25 cellular contexts compared by ENCODE assay signal in genomic region chr22:49015993-49016908, GRCh38.
DNase-seq lines count a peak whose midpoint lies in the region; ATAC-seq, FAIRE-seq and TF ChIP-seq lines count a peak whose summit lies in the region.
"Had no signal": no experiment of that assay in that cellular context is flagged by ENCODE, and none has a peak within 500 bp of the region (broad histone marks: within the 10 kb centered on the region; RNA-seq: fewer than 3 reads in every experiment).

No MANE protein-coding gene starts in this region.

- no peak for TF ChIP-seq CTCF in H9 (conservative IDR thresholded peaks at IDR 0.05)
- no peak for TF ChIP-seq CTCF in chondrocyte (IDR thresholded peaks at IDR 0.05)
- no peak for TF ChIP-seq CTCF in kidney (IDR thresholded peaks at IDR 0.05; ENCODE audit: borderline replicate concordance, extremely low read depth, insufficient read depth)
- no peak for TF ChIP-seq CTCF in sigmoid colon (IDR thresholded peaks at IDR 0.05)
- TF ChIP-seq CTCF in Caco-2 (IDR thresholded peaks at IDR 0.05; ENCODE audit: insufficient read depth in 1 of 2, low read depth in 1 of 2, low read length in 1 of 2, severe bottlenecking in 1 of 2, unreplicated experiment in 1 of 2): no peak
- no peak for TF ChIP-seq CTCF in left lung (IDR thresholded peaks at IDR 0.05)

- DNase-seq in H9 (peak; percentile 12), chondrocyte (ENCODE audit: low spot score) (peak; percentile 68), kidney (peak; percentile 67), sigmoid colon (peak; percentile 51), Caco-2 (no peak), left lung (no peak)
- DNase-seq: activated gamma-delta T cell treated with Interleukin-2 at 50 U/mL for 16 hours; DMS153; erythroblast; foreskin melanocyte; GF-D8; MG63; NCI-H1436 treated with DMSO at 0.1 percent for 48 hours; NCI-H2171 treated with DMSO at 0.1 percent for 48 hours; NCI-H526 treated with DMSO at 0.1 percent for 48 hours; stimulated activated CD4-positive, alpha-beta T cell treated with anti-CD3 and anti-CD28 coated beads, Interleukin-15, amount 100 ng/mL, for 24 hours; thyroid gland had no signal

- WGBS in H9 (ENCODE audit: extremely low coverage, insufficient read length, low lambda C conversion rate): no CpG with 5 or more reads among the region's 26 CpGs
- 74 to 82% methylated on average over 26 of the region's 26 CpGs for WGBS in sigmoid colon, 2 donors

- no peak overlapping the region for H3K14ac ChIP-seq in H9 (ENCODE audit: insufficient read depth, low read length)

- H3K4me3 ChIP-seq in kidney (ENCODE audit: low read length in 2 of 2): no peak overlapping the region
- H3K4me3 ChIP-seq in sigmoid colon: no peak overlapping the region
- no peak overlapping the region for H3K4me3 ChIP-seq in Caco-2 (ENCODE audit: low read depth, low read length)
- no peak overlapping the region for H3K4me3 ChIP-seq in left lung
- H3K4me3 ChIP-seq: cardiac muscle cell, dorsolateral prefrontal cortex, MG63, thyroid gland had no signal

- H3K4me3 Mint-ChIP-seq in H9: no peak overlapping the region
- H3K4me3 Mint-ChIP-seq in chondrocyte (ENCODE audit: unreplicated experiment): no peak overlapping the region
- no peak overlapping the region for H3K4me3 Mint-ChIP-seq in Caco-2 (ENCODE audit: unreplicated experiment)
- H3K4me3 Mint-ChIP-seq: CD4-positive, alpha-beta T cell; stimulated activated effector memory CD8-positive, alpha-beta T cell treated with anti-CD3 and anti-CD28 coated beads, Interleukin-12 subunit alpha, Interleukin-12 subunit beta, amount 100 ng/mL, for 72 hours had no signal

- no TSS peak for BruUV-seq in Caco-2 (replicated peaks; lab: Mats Ljungman, UMichigan)

- H3K4me2 ChIP-seq in H9 (ENCODE audit: insufficient read depth, insufficient read length, low read length): no peak overlapping the region

- no peak for ATAC-seq in HG02840 (IDR thresholded peaks at IDR 0.05; ENCODE audit: low FRiP score, unreplicated experiment)
- no peak for ATAC-seq in left lung
- no peak for ATAC-seq in HG03097 (IDR thresholded peaks at IDR 0.05; ENCODE audit: low FRiP score, unreplicated experiment)
- ATAC-seq: stimulated activated effector memory CD8-positive, alpha-beta T cell treated with anti-CD3 and anti-CD28 coated beads, Interleukin-12 subunit alpha, Interleukin-12 subunit beta, amount 100 ng/mL, for 72 hours had no signal

- no peaks in the 10 kb centered on the region for H3K9me3 ChIP-seq in H9 (ENCODE audit: control insufficient read depth, low read depth, low read length)
- no peaks in the 10 kb centered on the region for H3K9me3 ChIP-seq in kidney (ENCODE audit: control insufficient read depth in 1 of 2, low read length in 2 of 2)
- H3K9me3 ChIP-seq in sigmoid colon: no peaks in the 10 kb centered on the region
- H3K9me3 ChIP-seq in Caco-2: no peaks in the 10 kb centered on the region
- H3K9me3 ChIP-seq in left lung: no peaks in the 10 kb centered on the region
- H3K9me3 ChIP-seq: MG63, thyroid gland had no signal

- POLR2A ChIA-PET in Caco-2 (lab: Charles Lee): no interaction called here

- no peak overlapping the region for H3T11ph ChIP-seq in H9 (ENCODE audit: low read length)

- H4K8ac ChIP-seq in H9 (replicated peaks; ENCODE audit: insufficient read length, low read depth, low read length): no peak overlapping the region

- no peak overlapping the region for H3K9ac ChIP-seq in H9 (ENCODE audit: extremely low read depth, insufficient read length, low read length)
- no peak overlapping the region for H3K9ac ChIP-seq in kidney (ENCODE audit: low read length in 2 of 2)

- no peak overlapping the region for H4K91ac ChIP-seq in H9 (ENCODE audit: insufficient read length, low read depth, low read length)

- H3K27me3 ChIP-seq in H9 (ENCODE audit: insufficient read depth, low read length) (no peaks in the 10 kb centered on the region), sigmoid colon (peaks cover 0 to 12% (median 0%) of the 10 kb centered on the region in 3 donors), Caco-2 (replicated peaks; ENCODE audit: control insufficient read depth, insufficient read depth, low read length) (no peaks in the 10 kb centered on the region; the same call in 1 of the 2 replicates), left lung (peaks cover 0 to 11% of the 10 kb centered on the region in 2 donors)
- H3K27me3 ChIP-seq: cardiac muscle cell, MG63, thyroid gland had no signal

- no peaks in the 10 kb centered on the region for H3K23me2 ChIP-seq in H9 (ENCODE audit: insufficient read length, low read depth, low read length, poor library complexity, severe bottlenecking)

- no peak overlapping the region for H2BK120ac ChIP-seq in H9 (ENCODE audit: low read depth, low read length, poor library complexity, severe bottlenecking)

- H3K4me1 ChIP-seq in H9 (ENCODE audit: insufficient read depth, low read length) (no peaks in the 10 kb centered on the region), kidney (ENCODE audit: control insufficient read depth in 1 of 2, insufficient read depth in 1 of 2, low read depth in 1 of 2, low read length in 2 of 2) (no peaks in the 10 kb centered on the region), sigmoid colon (no peaks in the 10 kb centered on the region), Caco-2 (no peaks in the 10 kb centered on the region), left lung (peaks cover 0 to 4% of the 10 kb centered on the region in 2 donors)
- H3K4me1 ChIP-seq: thyroid gland had no signal

- no peak overlapping the region for H4K5ac ChIP-seq in H9 (ENCODE audit: insufficient read length, low read depth, low read length)

- H2BK15ac ChIP-seq in H9 (ENCODE audit: low read depth, low read length): no peak overlapping the region

- H3K36me3 ChIP-seq in kidney (ENCODE audit: control insufficient read depth in 1 of 2, insufficient read depth in 2 of 2, low read length in 2 of 2) (no peaks in the 10 kb centered on the region), sigmoid colon (no peaks in the 10 kb centered on the region), Caco-2 (ENCODE audit: control insufficient read depth, insufficient read depth, low read length) (no peaks in the 10 kb centered on the region), left lung (no peaks in the 10 kb centered on the region)
- H3K36me3 ChIP-seq: cardiac muscle cell, MG63, thyroid gland had no signal

- H3K4me1 Mint-ChIP-seq in H9: peaks cover 2 to 7% of the 10 kb centered on the region in 2 experiments; a peak in 1 of 4 replicates
- peaks cover 15% of the 10 kb centered on the region for H3K4me1 Mint-ChIP-seq in chondrocyte (ENCODE audit: low read depth)
- no peaks in the 10 kb centered on the region for H3K4me1 Mint-ChIP-seq in Caco-2 (ENCODE audit: low read depth, unreplicated experiment)
- H3K4me1 Mint-ChIP-seq: stimulated activated effector memory CD8-positive, alpha-beta T cell treated with anti-CD3 and anti-CD28 coated beads, Interleukin-12 subunit alpha, Interleukin-12 subunit beta, amount 100 ng/mL, for 72 hours had no signal

- no peak for TF ChIP-seq EP300 in sigmoid colon (IDR thresholded peaks at IDR 0.05)

- no peak overlapping the region for H2AK5ac ChIP-seq in H9 (ENCODE audit: insufficient read length, low read length)

- intact Hi-C loops in kidney (cut with DNase I): no loop called here
- intact Hi-C loops in sigmoid colon (cut with DNase I): no loop called here
- intact Hi-C loops in Caco-2 (cut with micrococcal nuclease; ENCODE audit: unreplicated experiment): no loop called here
- intact Hi-C loops in left lung (cut with DNase I): no loop called here

- H3K79me2 ChIP-seq in H9 (ENCODE audit: insufficient read depth, low read length): no peaks in the 10 kb centered on the region

- H3K27ac Mint-ChIP-seq in H9: no peak overlapping the region; a peak in 1 of 7 replicates
- no peak overlapping the region for H3K27ac Mint-ChIP-seq in chondrocyte (ENCODE audit: unreplicated experiment)
- no peak overlapping the region for H3K27ac Mint-ChIP-seq in Caco-2 (ENCODE audit: unreplicated experiment)
- H3K27ac Mint-ChIP-seq: CD4-positive, alpha-beta T cell; stimulated activated effector memory CD8-positive, alpha-beta T cell treated with anti-CD3 and anti-CD28 coated beads, Interleukin-12 subunit alpha, Interleukin-12 subunit beta, amount 100 ng/mL, for 72 hours had no signal

- no peak for FAIRE-seq in kidney (lab: Jason Lieb, UNC)
- FAIRE-seq: GM19239, TTC549 had no signal

- H3K36me3 Mint-ChIP-seq in H9 (ENCODE audit: insufficient read depth in 1 of 3, low read depth in 3 of 3): no peaks in the 10 kb centered on the region
- no peaks in the 10 kb centered on the region for H3K36me3 Mint-ChIP-seq in chondrocyte (ENCODE audit: low read depth)
- H3K36me3 Mint-ChIP-seq in Caco-2 (ENCODE audit: insufficient read depth, unreplicated experiment): no peaks in the 10 kb centered on the region
- H3K36me3 Mint-ChIP-seq: stimulated activated effector memory CD8-positive, alpha-beta T cell treated with anti-CD3 and anti-CD28 coated beads, Interleukin-12 subunit alpha, Interleukin-12 subunit beta, amount 100 ng/mL, for 72 hours had no signal

- no peaks in the 10 kb centered on the region; a peak in 1 of 5 replicates for H3K9me3 Mint-ChIP-seq in H9
- H3K9me3 Mint-ChIP-seq in chondrocyte (ENCODE audit: low read depth): no peaks in the 10 kb centered on the region
- H3K9me3 Mint-ChIP-seq in Caco-2 (ENCODE audit: unreplicated experiment): no peaks in the 10 kb centered on the region
- H3K9me3 Mint-ChIP-seq: CD4-positive, alpha-beta T cell; stimulated activated effector memory CD8-positive, alpha-beta T cell treated with anti-CD3 and anti-CD28 coated beads, Interleukin-12 subunit alpha, Interleukin-12 subunit beta, amount 100 ng/mL, for 72 hours had no signal

- H2BK12ac ChIP-seq in H9 (ENCODE audit: insufficient read length, low read depth, low read length): no peak overlapping the region

- no peak overlapping the region for H2BK5ac ChIP-seq in H9 (ENCODE audit: insufficient read length, low read length)

- no peak overlapping the region for H2BK20ac ChIP-seq in H9 (ENCODE audit: low read depth, low read length, poor library complexity, severe bottlenecking)

- CTCF ChIA-PET in Caco-2 (lab: Charles Lee): no interaction called here

- no peaks in the 10 kb centered on the region for H3K79me1 ChIP-seq in H9 (ENCODE audit: insufficient read depth, low read depth, low read length, poor library complexity, severe bottlenecking)

- H3K27ac ChIP-seq in H9 (ENCODE audit: insufficient read length, low read depth, low read length) (no peak overlapping the region), kidney (ENCODE audit: low read depth in 2 of 2, low read length in 2 of 2) (no peak overlapping the region), sigmoid colon (no peak overlapping the region), left lung (peak overlapping the region in 1 of 2 donors; percentile 33)
- H3K27ac ChIP-seq: cardiac muscle cell, thyroid gland had no signal

- H2AFZ ChIP-seq in H9 (ENCODE audit: low read length): no peak overlapping the region

- no peak overlapping the region for H3K56ac ChIP-seq in H9 (ENCODE audit: insufficient read length, low read depth, low read length)

- no peaks in the 10 kb centered on the region for H4K20me1 ChIP-seq in H9 (ENCODE audit: control insufficient read depth, insufficient read depth, insufficient read length)

- no peak overlapping the region for H3K4ac ChIP-seq in H9 (ENCODE audit: low read depth, low read length)

- H3K27me3 Mint-ChIP-seq in H9 (ENCODE audit: low read depth): no peaks in the 10 kb centered on the region; the same call in none of the 2 replicates
- H3K27me3 Mint-ChIP-seq in chondrocyte (ENCODE audit: low read depth): no peaks in the 10 kb centered on the region
- H3K27me3 Mint-ChIP-seq in Caco-2 (ENCODE audit: insufficient read depth, unreplicated experiment): peaks cover 5% of the 10 kb centered on the region

- H3K18ac ChIP-seq in H9 (ENCODE audit: insufficient read length, low read depth, low read length): no peak overlapping the region

- no peak overlapping the region for H3K23ac ChIP-seq in H9 (ENCODE audit: insufficient read length, low read depth, low read length)

- TF ChIP-seq POLR2A in sigmoid colon (IDR thresholded peaks at IDR 0.05): no peak

Comparison
In these comparisons a context has a peak if more than half of its experiments do, and no peak if none do; other contexts are left out.
1. DNase-seq: peak in H9 (single experiment), chondrocyte (single experiment), kidney (single experiment) and sigmoid colon (single experiment); none in Caco-2 (0 of 2) and left lung (0 of 2).